In the genomic region with DNA sequence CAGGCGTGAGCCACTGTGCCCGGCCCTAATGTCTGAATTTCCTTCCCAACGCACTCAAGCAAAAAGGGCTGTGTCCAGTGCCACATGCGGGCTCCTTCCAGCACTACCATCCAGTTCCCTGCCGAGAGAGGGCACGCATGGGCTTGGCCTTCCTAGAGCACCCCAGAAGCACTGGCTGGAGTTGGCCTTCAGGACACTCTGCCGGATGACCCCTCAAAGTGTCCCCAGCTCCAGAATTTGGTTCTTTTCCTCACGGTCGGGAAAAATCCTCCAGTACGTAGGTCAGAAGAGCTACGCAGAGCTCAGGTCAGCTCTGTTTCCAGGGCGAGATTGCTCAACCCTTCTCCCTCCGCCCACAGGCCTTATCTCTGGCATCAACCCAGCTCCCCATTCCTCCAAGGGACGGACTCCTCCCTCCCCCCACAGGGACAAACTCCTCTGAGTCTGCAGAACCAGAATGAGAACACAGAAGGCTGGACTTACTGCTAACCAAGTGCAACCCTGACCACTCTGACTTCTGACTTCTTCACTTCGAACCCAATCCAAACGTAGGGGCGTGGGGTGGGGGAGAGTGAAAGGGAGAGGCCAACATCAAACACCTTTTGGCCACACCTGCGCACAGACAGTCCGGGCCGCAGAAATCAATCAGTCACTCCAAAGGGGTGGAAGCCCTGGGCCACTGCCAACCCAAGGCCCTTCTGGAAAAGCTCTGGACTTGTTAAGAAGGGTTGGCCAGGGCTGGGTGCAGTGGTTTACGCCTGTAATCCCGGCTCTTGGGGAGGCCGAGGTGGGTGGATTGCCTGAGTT, we compare ENCODE assay signal across 1 cellular context.
TF ChIP-seq lines count a peak whose summit lies in the region.

No MANE protein-coding gene starts in this region.

TF ChIP-seq in K562, 482 proteins besides CTCF, POLR2A, EP300 and RAD21 (continued from another document):
- peak; percentile 56; the same call in 1 of the 2 replicates for TF ChIP-seq CREM (IDR thresholded peaks at IDR 0.05; ENCODE audit: low read depth)
- TF ChIP-seq ZNF551 (CRISPR knock-in tag; IDR thresholded peaks at IDR 0.05) = no peak
- no peak for TF ChIP-seq NFATC3 (IDR thresholded peaks at IDR 0.05)
- peak; percentile 51 for TF ChIP-seq TCF3 (CRISPR knock-in tag; IDR thresholded peaks at IDR 0.05)
- no peak for TF ChIP-seq XRCC4 (IDR thresholded peaks at IDR 0.05; ENCODE audit: extremely low read depth, insufficient read depth, insufficient read length)
- peak in 1 of 2 experiments; percentile 25; a peak in 1 of 4 replicates for TF ChIP-seq FOXK2 (conservative IDR thresholded peaks at IDR 0.05 in 1 of 2, IDR thresholded peaks at IDR 0.05 in 1 of 2; ENCODE audit: low read depth in 2 of 2)
- no peak for TF ChIP-seq SNIP1 (IDR thresholded peaks at IDR 0.05; ENCODE audit: low read depth)
- no peak for TF ChIP-seq THAP12 (CRISPR knock-in tag; IDR thresholded peaks at IDR 0.05)
- TF ChIP-seq TCF7L2 (IDR thresholded peaks at IDR 0.05; ENCODE audit: low read depth, low read length) = no peak
- TF ChIP-seq ZNF41 (CRISPR knock-in tag; conservative IDR thresholded peaks at IDR 0.05) = no peak
- TF ChIP-seq, protein P1, sequence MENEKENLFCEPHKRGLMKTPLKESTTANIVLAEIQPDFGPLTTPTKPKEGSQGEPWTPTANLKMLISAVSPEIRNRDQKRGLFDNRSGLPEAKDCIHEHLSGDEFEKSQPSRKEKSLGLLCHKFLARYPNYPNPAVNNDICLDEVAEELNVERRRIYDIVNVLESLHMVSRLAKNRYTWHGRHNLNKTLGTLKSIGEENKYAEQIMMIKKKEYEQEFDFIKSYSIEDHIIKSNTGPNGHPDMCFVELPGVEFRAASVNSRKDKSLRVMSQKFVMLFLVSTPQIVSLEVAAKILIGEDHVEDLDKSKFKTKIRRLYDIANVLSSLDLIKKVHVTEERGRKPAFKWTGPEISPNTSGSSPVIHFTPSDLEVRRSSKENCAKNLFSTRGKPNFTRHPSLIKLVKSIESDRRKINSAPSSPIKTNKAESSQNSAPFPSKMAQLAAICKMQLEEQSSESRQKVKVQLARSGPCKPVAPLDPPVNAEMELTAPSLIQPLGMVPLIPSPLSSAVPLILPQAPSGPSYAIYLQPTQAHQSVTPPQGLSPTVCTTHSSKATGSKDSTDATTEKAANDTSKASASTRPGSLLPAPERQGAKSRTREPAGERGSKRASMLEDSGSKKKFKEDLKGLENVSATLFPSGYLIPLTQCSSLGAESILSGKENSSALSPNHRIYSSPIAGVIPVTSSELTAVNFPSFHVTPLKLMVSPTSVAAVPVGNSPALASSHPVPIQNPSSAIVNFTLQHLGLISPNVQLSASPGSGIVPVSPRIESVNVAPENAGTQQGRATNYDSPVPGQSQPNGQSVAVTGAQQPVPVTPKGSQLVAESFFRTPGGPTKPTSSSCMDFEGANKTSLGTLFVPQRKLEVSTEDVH (IDR thresholded peaks at IDR 0.05; ENCODE audit: low read depth, partially characterized antibody) = no peak
- 0 out of 2 replicates have a peak, but pooled peaks have one; percentile 53 for TF ChIP-seq TRIM28 (IDR thresholded peaks at IDR 0.05)
- 0 out of 2 replicates have a peak, but pooled peaks have one; percentile 45 for TF ChIP-seq ZNF592 (IDR thresholded peaks at IDR 0.05)
- peak; percentile 76 for TF ChIP-seq NEUROD1 (IDR thresholded peaks at IDR 0.05; ENCODE audit: borderline replicate concordance, low read depth, low read length, partially characterized antibody)
- peak; percentile 44; the same call in 1 of the 2 replicates for TF ChIP-seq EP400 (IDR thresholded peaks at IDR 0.05)
- no peak for TF ChIP-seq CHAMP1 (IDR thresholded peaks at IDR 0.05)
- peak in 1 of 3 experiments; percentile 5 for TF ChIP-seq YY1 (IDR thresholded peaks at IDR 0.05; ENCODE audit: borderline replicate concordance in 1 of 3, control insufficient read depth in 1 of 3, extremely low read depth in 1 of 3, insufficient read depth in 3 of 3, insufficient read length in 1 of 3, insufficient replicate concordance in 2 of 3, low read depth in 1 of 3, low read length in 2 of 3)
- peak; percentile 92 for TF ChIP-seq SMARCA4 (IDR thresholded peaks at IDR 0.05)
- TF ChIP-seq SP1 (CRISPR knock-in tag; IDR thresholded peaks at IDR 0.05) = peak; percentile 74; the same call in 1 of the 2 replicates
- peak; percentile 52; the same call in 1 of the 2 replicates for TF ChIP-seq CHD2 (IDR thresholded peaks at IDR 0.05; ENCODE audit: low read depth, low read length)
- peak; percentile 79 for TF ChIP-seq MTA3 (IDR thresholded peaks at IDR 0.05; ENCODE audit: borderline replicate concordance)
- TF ChIP-seq NBN (IDR thresholded peaks at IDR 0.05; ENCODE audit: low read depth) = peak; percentile 86; the same call in 1 of the 2 replicates
- TF ChIP-seq HOXB6 (CRISPR knock-in tag; IDR thresholded peaks at IDR 0.05; ENCODE audit: borderline replicate concordance) = no peak
- no peak for TF ChIP-seq KDM2B (CRISPR knock-in tag; IDR thresholded peaks at IDR 0.05)
- TF ChIP-seq, protein P2, sequence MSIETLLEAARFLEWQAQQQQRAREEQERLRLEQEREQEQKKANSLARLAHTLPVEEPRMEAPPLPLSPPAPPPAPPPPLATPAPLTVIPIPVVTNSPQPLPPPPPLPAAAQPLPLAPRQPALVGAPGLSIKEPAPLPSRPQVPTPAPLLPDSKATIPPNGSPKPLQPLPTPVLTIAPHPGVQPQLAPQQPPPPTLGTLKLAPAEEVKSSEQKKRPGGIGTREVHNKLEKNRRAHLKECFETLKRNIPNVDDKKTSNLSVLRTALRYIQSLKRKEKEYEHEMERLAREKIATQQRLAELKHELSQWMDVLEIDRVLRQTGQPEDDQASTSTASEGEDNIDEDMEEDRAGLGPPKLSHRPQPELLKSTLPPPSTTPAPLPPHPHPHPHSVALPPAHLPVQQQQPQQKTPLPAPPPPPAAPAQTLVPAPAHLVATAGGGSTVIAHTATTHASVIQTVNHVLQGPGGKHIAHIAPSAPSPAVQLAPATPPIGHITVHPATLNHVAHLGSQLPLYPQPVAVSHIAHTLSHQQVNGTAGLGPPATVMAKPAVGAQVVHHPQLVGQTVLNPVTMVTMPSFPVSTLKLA (conservative IDR thresholded peaks at IDR 0.05) = peak in 1 of 2 experiments; percentile 54; a peak in 2 of 4 replicates
- no peak for TF ChIP-seq CSDE1 (IDR thresholded peaks at IDR 0.05)
- peak in 1 of 2 experiments; percentile 67; a peak in 2 of 3 replicates for TF ChIP-seq CBX3 (IDR thresholded peaks at IDR 0.05; ENCODE audit: borderline replicate concordance in 1 of 2, low read length in 2 of 2)
- no peak for TF ChIP-seq EHMT2 (IDR thresholded peaks at IDR 0.05)
TF ChIP-seq in K562: peak in this region for 110.
